In genomic region chr10:97659589-97659988, GRCh38 we compare ENCODE assay signal across 18 cellular contexts. TPM values are rescaled to one million over a fixed set of nuclear protein-coding genes. Genes with fewer than 3 reads are reported as not detected.
DNase-seq lines count a peak whose midpoint lies in the region; ATAC-seq and TF ChIP-seq lines count a peak whose summit lies in the region.
"Had no signal": no experiment of that assay in that cellular context is flagged by ENCODE, and none has a peak within 500 bp of the region (broad histone marks: within the 10 kb centered on the region; RNA-seq: fewer than 3 reads in every experiment).

No MANE protein-coding gene starts in this region.

- WGBS in IMR-90 (ENCODE audit: extremely low coverage in 2 of 2, insufficient read length in 1 of 2), 2 experiments: no CpG with 5 or more reads among the region's 1 CpG

- CTCF ChIA-PET in IMR-90 (lab: Yijun Ruan, JAX): no interaction called here

- BruUV-seq in IMR-90 (replicated peaks; lab: Mats Ljungman, UMichigan): no TSS peak

- H2BK120ac ChIP-seq in IMR-90 (ENCODE audit: low read depth, low read length): no peak overlapping the region

- POLR2A ChIA-PET in IMR-90 (lab: Charles Lee; ENCODE audit: unreplicated experiment): no interaction called here

- H2AK5ac ChIP-seq in IMR-90 (ENCODE audit: low read depth, low read length): no peak overlapping the region

- no peak overlapping the region for H3K4ac ChIP-seq in IMR-90 (ENCODE audit: low read depth, low read length)

- H4K91ac ChIP-seq in IMR-90 (ENCODE audit: insufficient read depth, low read depth, low read length): no peak overlapping the region

- no peak overlapping the region for H2BK20ac ChIP-seq in IMR-90 (ENCODE audit: low read depth, low read length)

- peaks cover 2% of the 10 kb centered on the region; the same call in 1 of the 2 replicates for H3K9me1 ChIP-seq in IMR-90 (ENCODE audit: insufficient read depth, low read length)

- H3K56ac ChIP-seq in IMR-90 (ENCODE audit: extremely low read depth, insufficient read depth, low read length): no peak overlapping the region

- TF ChIP-seq POLR2A in IMR-90 (IDR thresholded peaks at IDR 0.05; ENCODE audit: low read depth, low read length): no peak

- intact Hi-C loops in IMR-90 (cut with micrococcal nuclease): no loop called here

- H3K18ac ChIP-seq in IMR-90 (ENCODE audit: low read depth, low read length): no peak overlapping the region

- peaks cover 39% of the 10 kb centered on the region for H3K36me3 ChIP-seq in IMR-90 (ENCODE audit: control insufficient read depth, insufficient read depth, low read length)

- H3K23ac ChIP-seq in IMR-90 (ENCODE audit: low read depth, low read length): no peak overlapping the region

- no peak for TF ChIP-seq RAD21 in IMR-90 (IDR thresholded peaks at IDR 0.05; ENCODE audit: low read length)

- ATAC-seq in IMR-90 (ENCODE audit: low read depth): peak; percentile 49
- no peak for ATAC-seq in HG02970 (IDR thresholded peaks at IDR 0.05; ENCODE audit: low FRiP score, unreplicated experiment)

- H4K8ac ChIP-seq in IMR-90 (ENCODE audit: low read depth in 2 of 2, low read length in 2 of 2): no peak overlapping the region

- no peak overlapping the region for H2AK9ac ChIP-seq in IMR-90 (replicated peaks; ENCODE audit: low read depth, low read length, poor library complexity)

- in situ Hi-C loops in IMR-90 (cut with MboI; ENCODE audit: low sequenced_read_pairs): no loop called here
- in situ Hi-C loops in astrocyte of the cerebellum (cut with HindIII; ENCODE audit: low sequenced_read_pairs): no loop called here

- TF ChIP-seq CTCF in IMR-90 (conservative IDR thresholded peaks at IDR 0.05; ENCODE audit: low read depth, low read length) (no peak), astrocyte of the cerebellum (IDR thresholded peaks at IDR 0.05; ENCODE audit: low read depth, low read length, missing control alignments) (no peak)

- no peaks in the 10 kb centered on the region; the same call in 1 of the 2 replicates for H3K4me1 ChIP-seq in IMR-90 (ENCODE audit: control insufficient read depth, insufficient read depth, low read length)
- H3K4me1 ChIP-seq: right atrium auricular region had no signal

- H3K9me3 ChIP-seq in IMR-90 (ENCODE audit: control insufficient read depth, insufficient read depth, low read length): no peaks in the 10 kb centered on the region
- H3K9me3 ChIP-seq: BLaER1 treated with 17β-estradiol and CSF1 and Interleukin-3, amounts not matched to agents 10 nM and 100 nM; right atrium auricular region had no signal

- H3K4me3 ChIP-seq in IMR-90 (ENCODE audit: insufficient read depth, low read depth, low read length): no peak overlapping the region
- H3K4me3 ChIP-seq in astrocyte of the cerebellum (ENCODE audit: low read depth, low read length): no peak overlapping the region
- H3K4me3 ChIP-seq: BLaER1 treated with 17β-estradiol and CSF1 and Interleukin-3, amounts not matched to agents 10 nM and 100 nM; lung; right atrium auricular region had no signal

- H3K4me2 ChIP-seq in IMR-90 (ENCODE audit: low read depth, low read length): no peak overlapping the region
- H3K4me2 ChIP-seq: BLaER1 treated with 17β-estradiol and CSF1 and Interleukin-3, amounts not matched to agents 10 nM and 100 nM had no signal

- H4K5ac ChIP-seq in IMR-90 (ENCODE audit: low read depth, low read length): no peak overlapping the region

- H3K27ac ChIP-seq in IMR-90 (ENCODE audit: insufficient read depth, low read length): no peak overlapping the region
- H3K27ac ChIP-seq: BLaER1 treated with 17β-estradiol and CSF1 and Interleukin-3, amounts not matched to agents 10 nM and 100 nM; right atrium auricular region had no signal

- dilution Hi-C loops in IMR-90 (cut with HindIII; ENCODE audit: low sequenced_read_pairs, unreplicated experiment): no loop called here

- H2AFZ ChIP-seq in IMR-90 (replicated peaks; ENCODE audit: low read length, poor library complexity): no peak overlapping the region

- H3K27me3 ChIP-seq in IMR-90 (ENCODE audit: control insufficient read depth, insufficient read depth, low read length): no peaks in the 10 kb centered on the region
- H3K27me3 ChIP-seq: BLaER1 treated with 17β-estradiol and CSF1 and Interleukin-3, amounts not matched to agents 10 nM and 100 nM; right atrium auricular region had no signal

- DNase-seq in EL: peak; percentile 63
- peak; percentile 75 for DNase-seq in IMR-90
- peak; percentile 29 for DNase-seq in astrocyte of the cerebellum (ENCODE audit: low read depth)
- DNase-seq in myocyte (ENCODE audit: low read depth): peak; percentile 57
- DNase-seq in central memory CD4-positive, alpha-beta T cell: no peak
- DNase-seq in amygdala (lab: John Stamatoyannopoulos, UW): no peak
- DNase-seq: activated CD4-positive, alpha-beta T cell treated with anti-CD3 and anti-CD28 coated beads, Interleukin-2, amount 50 U/mL, for 4 hours; activated T-cell treated with anti-CD3 and anti-CD28 coated beads, Interleukin-2, amount 50 U/mL, for 1 hour; DMS79; endodermal cell; KG1; NCI-H146; NCI-H510A; stimulated activated CD4-positive, alpha-beta T cell treated with anti-CD3 and anti-CD28 coated beads, Interleukin-1b, Interleukin-23, amount 100 ng/mL, for 48 hours had no signal

- no peak overlapping the region for H2BK5ac ChIP-seq in IMR-90 (ENCODE audit: low read depth, low read length, poor library complexity, severe bottlenecking)

- H3K14ac ChIP-seq in IMR-90 (replicated peaks; ENCODE audit: low read depth, low read length): no peak overlapping the region

- no peaks in the 10 kb centered on the region; the same call in 1 of the 2 replicates for H4K20me1 ChIP-seq in IMR-90 (ENCODE audit: insufficient read depth, low read length)

- H3K9ac ChIP-seq in IMR-90 (ENCODE audit: low read depth, low read length): no peak overlapping the region
- H3K9ac ChIP-seq: BLaER1 treated with 17β-estradiol and CSF1 and Interleukin-3, amounts not matched to agents 10 nM and 100 nM had no signal

- H3K79me1 ChIP-seq in IMR-90 (ENCODE audit: low read depth in 1 of 2, low read length in 2 of 2): peaks cover 7 to 16% of the 10 kb centered on the region in 2 experiments

- no peak overlapping the region for H2BK15ac ChIP-seq in IMR-90 (ENCODE audit: low read depth, low read length)

TF ChIP-seq in IMR-90, 13 proteins besides CTCF, POLR2A, EP300 and RAD21:
- no peak for TF ChIP-seq MXI1 (IDR thresholded peaks at IDR 0.05; ENCODE audit: borderline replicate concordance, low read depth, low read length)
TF ChIP-seq in IMR-90: peak in this region for 0.

RNA-seq across cellular contexts. Expression of gene PI4K2A, which starts 19.1 kb away (rescaled TPM):
- 15.6 and 15.8 TPM in 2 replicates for total RNA-seq in IMR-90 (2012; rRNA removed)
- 25.3 and 27.3 TPM in 2 replicates for polyA plus RNA-seq in IMR-90 (2012; rRNA removed)
- 16.6 and 18.3 TPM in 2 replicates for polyA plus RNA-seq in IMR-90 (2012; cell fraction: cytosol; rRNA removed)
- polyA plus RNA-seq in IMR-90 (2012; cell fraction: nucleus; rRNA removed; ENCODE audit: low replicate concordance): 16.4 and 20.0 TPM in 2 replicates
- total RNA-seq in myocyte: 32.2 and 33.7 TPM in 2 replicates
- 38.8 TPM for polyA plus RNA-seq in myocyte (2012)

RNA-seq across cellular contexts. Expression of gene MORN4, which starts 26.3 kb away (rescaled TPM):
- total RNA-seq in IMR-90 (2012; rRNA removed) (3.2 and 3.3 TPM in 2 replicates), myocyte (4.9 and 5.9 TPM in 2 replicates)
- 8.4 and 10.1 TPM in 2 replicates for polyA plus RNA-seq in IMR-90 (2012; rRNA removed)
- polyA plus RNA-seq in IMR-90 (2012; cell fraction: cytosol; rRNA removed): 7.4 and 9.0 TPM in 2 replicates
- 1.8 and 7.7 TPM in 2 replicates for polyA plus RNA-seq in IMR-90 (2012; cell fraction: nucleus; rRNA removed; ENCODE audit: low replicate concordance)
- 25.2 TPM for polyA plus RNA-seq in myocyte (2012)

RNA-seq across cellular contexts. Expression of gene AVPI1, which starts 27.5 kb away (rescaled TPM):
- total RNA-seq in IMR-90 (2012; rRNA removed) (26.7 and 30.8 TPM in 2 replicates), myocyte (30.9 and 56.8 TPM in 2 replicates)
- polyA plus RNA-seq in IMR-90 (2012; rRNA removed): 29.8 and 33.6 TPM in 2 replicates
- 26.3 and 37.5 TPM in 2 replicates for polyA plus RNA-seq in IMR-90 (2012; cell fraction: cytosol; rRNA removed)
- 27.2 and 28.1 TPM in 2 replicates for polyA plus RNA-seq in IMR-90 (2012; cell fraction: nucleus; rRNA removed; ENCODE audit: low replicate concordance)
- 21.5 TPM for polyA plus RNA-seq in myocyte (2012)

RNA-seq across cellular contexts. Expression of gene MARVELD1, which starts 53.9 kb away (rescaled TPM):
- total RNA-seq in IMR-90 (2012; rRNA removed): 12.0 and 15.6 TPM in 2 replicates
- 61.1 and 68.1 TPM in 2 replicates for polyA plus RNA-seq in IMR-90 (2012; rRNA removed)
- 58.1 and 69.3 TPM in 2 replicates for polyA plus RNA-seq in IMR-90 (2012; cell fraction: cytosol; rRNA removed)
- polyA plus RNA-seq in IMR-90 (2012; cell fraction: nucleus; rRNA removed; ENCODE audit: low replicate concordance): 57.1 and 59.0 TPM in 2 replicates
- total RNA-seq in myocyte: 31.3 and 37.2 TPM in 2 replicates
- polyA plus RNA-seq in myocyte (2012): 88.9 TPM

Comparison
In these comparisons a context has a peak if more than half of its experiments do, and no peak if none do; other contexts are left out.
1. DNase-seq: peak in EL (single experiment), IMR-90 (single experiment), astrocyte of the cerebellum (single experiment) and myocyte (single experiment); none in central memory CD4-positive, alpha-beta T cell (single experiment) and amygdala (0 of 56).